1 cellular context compared by ENCODE assay signal in genomic region chr11:11841605-11842425, GRCh38.
TF ChIP-seq lines count a peak whose summit lies in the region.

A gene with protein sequence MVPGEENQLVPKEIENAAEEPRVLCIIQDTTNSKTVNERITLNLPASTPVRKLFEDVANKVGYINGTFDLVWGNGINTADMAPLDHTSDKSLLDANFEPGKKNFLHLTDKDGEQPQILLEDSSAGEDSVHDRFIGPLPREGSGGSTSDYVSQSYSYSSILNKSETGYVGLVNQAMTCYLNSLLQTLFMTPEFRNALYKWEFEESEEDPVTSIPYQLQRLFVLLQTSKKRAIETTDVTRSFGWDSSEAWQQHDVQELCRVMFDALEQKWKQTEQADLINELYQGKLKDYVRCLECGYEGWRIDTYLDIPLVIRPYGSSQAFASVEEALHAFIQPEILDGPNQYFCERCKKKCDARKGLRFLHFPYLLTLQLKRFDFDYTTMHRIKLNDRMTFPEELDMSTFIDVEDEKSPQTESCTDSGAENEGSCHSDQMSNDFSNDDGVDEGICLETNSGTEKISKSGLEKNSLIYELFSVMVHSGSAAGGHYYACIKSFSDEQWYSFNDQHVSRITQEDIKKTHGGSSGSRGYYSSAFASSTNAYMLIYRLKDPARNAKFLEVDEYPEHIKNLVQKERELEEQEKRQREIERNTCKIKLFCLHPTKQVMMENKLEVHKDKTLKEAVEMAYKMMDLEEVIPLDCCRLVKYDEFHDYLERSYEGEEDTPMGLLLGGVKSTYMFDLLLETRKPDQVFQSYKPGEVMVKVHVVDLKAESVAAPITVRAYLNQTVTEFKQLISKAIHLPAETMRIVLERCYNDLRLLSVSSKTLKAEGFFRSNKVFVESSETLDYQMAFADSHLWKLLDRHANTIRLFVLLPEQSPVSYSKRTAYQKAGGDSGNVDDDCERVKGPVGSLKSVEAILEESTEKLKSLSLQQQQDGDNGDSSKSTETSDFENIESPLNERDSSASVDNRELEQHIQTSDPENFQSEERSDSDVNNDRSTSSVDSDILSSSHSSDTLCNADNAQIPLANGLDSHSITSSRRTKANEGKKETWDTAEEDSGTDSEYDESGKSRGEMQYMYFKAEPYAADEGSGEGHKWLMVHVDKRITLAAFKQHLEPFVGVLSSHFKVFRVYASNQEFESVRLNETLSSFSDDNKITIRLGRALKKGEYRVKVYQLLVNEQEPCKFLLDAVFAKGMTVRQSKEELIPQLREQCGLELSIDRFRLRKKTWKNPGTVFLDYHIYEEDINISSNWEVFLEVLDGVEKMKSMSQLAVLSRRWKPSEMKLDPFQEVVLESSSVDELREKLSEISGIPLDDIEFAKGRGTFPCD (N-terminal part only) (plus strand): TSS chr11:11841972. CDS start chr11:11842186, 214 bp downstream.

TF ChIP-seq in HepG2, 621 proteins besides CTCF, POLR2A, EP300 and RAD21 (continued from another document and continues in another):
- peak; percentile 64; the same call in 1 of the 2 replicates for TF ChIP-seq SNAPC4 (CRISPR knock-in tag; IDR thresholded peaks at IDR 0.05)
- peak; percentile 34; the same call in 1 of the 2 replicates for TF ChIP-seq ZNF143 (CRISPR knock-in tag; IDR thresholded peaks at IDR 0.05)
- TF ChIP-seq TEAD2 (CRISPR knock-in tag; IDR thresholded peaks at IDR 0.05) = no peak
- TF ChIP-seq, protein P1, sequence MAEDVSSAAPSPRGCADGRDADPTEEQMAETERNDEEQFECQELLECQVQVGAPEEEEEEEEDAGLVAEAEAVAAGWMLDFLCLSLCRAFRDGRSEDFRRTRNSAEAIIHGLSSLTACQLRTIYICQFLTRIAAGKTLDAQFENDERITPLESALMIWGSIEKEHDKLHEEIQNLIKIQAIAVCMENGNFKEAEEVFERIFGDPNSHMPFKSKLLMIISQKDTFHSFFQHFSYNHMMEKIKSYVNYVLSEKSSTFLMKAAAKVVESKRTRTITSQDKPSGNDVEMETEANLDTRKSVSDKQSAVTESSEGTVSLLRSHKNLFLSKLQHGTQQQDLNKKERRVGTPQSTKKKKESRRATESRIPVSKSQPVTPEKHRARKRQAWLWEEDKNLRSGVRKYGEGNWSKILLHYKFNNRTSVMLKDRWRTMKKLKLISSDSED (CRISPR knock-in tag; IDR thresholded peaks at IDR 0.05) = peak; percentile 71
- TF ChIP-seq NR2F6 (IDR thresholded peaks at IDR 0.05) = no peak
- TF ChIP-seq NR2F6 (CRISPR knock-in tag; IDR thresholded peaks at IDR 0.05) = no peak
- TF ChIP-seq CEBPB (IDR thresholded peaks at IDR 0.05; ENCODE audit: borderline replicate concordance, low read depth, low read length) = no peak
- peak; percentile 96 for TF ChIP-seq KDM5B (CRISPR knock-in tag; IDR thresholded peaks at IDR 0.05; ENCODE audit: borderline replicate concordance)
- peak; percentile 26; the same call in 1 of the 2 replicates for TF ChIP-seq ZNF878 (CRISPR knock-in tag; IDR thresholded peaks at IDR 0.05)
- peak; percentile 55; the same call in 1 of the 3 replicates for TF ChIP-seq MXI1 (IDR thresholded peaks at IDR 0.05; ENCODE audit: borderline replicate concordance, low read depth, low read length)
- TF ChIP-seq DNMT1 (CRISPR knock-in tag; IDR thresholded peaks at IDR 0.05) = no peak
- peak; percentile 71; the same call in 1 of the 2 replicates for TF ChIP-seq ARNT2 (CRISPR knock-in tag; IDR thresholded peaks at IDR 0.05; ENCODE audit: low read depth)
- TF ChIP-seq CERS6 (CRISPR knock-in tag; IDR thresholded peaks at IDR 0.05) = no peak
- TF ChIP-seq HDAC6 (IDR thresholded peaks at IDR 0.05; ENCODE audit: low read depth, low read length) = no peak
- no peak for TF ChIP-seq ZNF512 (CRISPR knock-in tag; IDR thresholded peaks at IDR 0.05)
- TF ChIP-seq NFYB (CRISPR knock-in tag; IDR thresholded peaks at IDR 0.05) = 0 out of 2 replicates have a peak, but pooled peaks have one; percentile 21
- TF ChIP-seq, protein P2, sequence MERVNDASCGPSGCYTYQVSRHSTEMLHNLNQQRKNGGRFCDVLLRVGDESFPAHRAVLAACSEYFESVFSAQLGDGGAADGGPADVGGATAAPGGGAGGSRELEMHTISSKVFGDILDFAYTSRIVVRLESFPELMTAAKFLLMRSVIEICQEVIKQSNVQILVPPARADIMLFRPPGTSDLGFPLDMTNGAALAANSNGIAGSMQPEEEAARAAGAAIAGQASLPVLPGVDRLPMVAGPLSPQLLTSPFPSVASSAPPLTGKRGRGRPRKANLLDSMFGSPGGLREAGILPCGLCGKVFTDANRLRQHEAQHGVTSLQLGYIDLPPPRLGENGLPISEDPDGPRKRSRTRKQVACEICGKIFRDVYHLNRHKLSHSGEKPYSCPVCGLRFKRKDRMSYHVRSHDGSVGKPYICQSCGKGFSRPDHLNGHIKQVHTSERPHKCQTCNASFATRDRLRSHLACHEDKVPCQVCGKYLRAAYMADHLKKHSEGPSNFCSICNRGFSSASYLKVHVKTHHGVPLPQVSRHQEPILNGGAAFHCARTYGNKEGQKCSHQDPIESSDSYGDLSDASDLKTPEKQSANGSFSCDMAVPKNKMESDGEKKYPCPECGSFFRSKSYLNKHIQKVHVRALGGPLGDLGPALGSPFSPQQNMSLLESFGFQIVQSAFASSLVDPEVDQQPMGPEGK (CRISPR knock-in tag; IDR thresholded peaks at IDR 0.05) = no peak; the same call in none of the 2 replicates
- TF ChIP-seq HIVEP1 (CRISPR knock-in tag; IDR thresholded peaks at IDR 0.05) = peak; percentile 70; the same call in 1 of the 2 replicates
- peak; percentile 92 for TF ChIP-seq NRL (CRISPR knock-in tag; IDR thresholded peaks at IDR 0.05; ENCODE audit: borderline replicate concordance)
- TF ChIP-seq KLF12 (CRISPR knock-in tag; IDR thresholded peaks at IDR 0.05; ENCODE audit: borderline replicate concordance) = no peak
- TF ChIP-seq ZNF788 (CRISPR knock-in tag; IDR thresholded peaks at IDR 0.05; ENCODE audit: borderline replicate concordance) = peak; percentile 80; the same call in 1 of the 2 replicates
- no peak; the same call in 1 of the 2 replicates for TF ChIP-seq TRAFD1 (CRISPR knock-in tag; IDR thresholded peaks at IDR 0.05; ENCODE audit: borderline replicate concordance)
- no peak for TF ChIP-seq HOXA7 (CRISPR knock-in tag; IDR thresholded peaks at IDR 0.05)
- TF ChIP-seq SP1 (IDR thresholded peaks at IDR 0.05) = no peak
- no peak for TF ChIP-seq SP1 (CRISPR knock-in tag; IDR thresholded peaks at IDR 0.05)
- TF ChIP-seq SIX4 (CRISPR knock-in tag; IDR thresholded peaks at IDR 0.05) = peak; percentile 40; the same call in 1 of the 2 replicates
- TF ChIP-seq, protein P3, sequence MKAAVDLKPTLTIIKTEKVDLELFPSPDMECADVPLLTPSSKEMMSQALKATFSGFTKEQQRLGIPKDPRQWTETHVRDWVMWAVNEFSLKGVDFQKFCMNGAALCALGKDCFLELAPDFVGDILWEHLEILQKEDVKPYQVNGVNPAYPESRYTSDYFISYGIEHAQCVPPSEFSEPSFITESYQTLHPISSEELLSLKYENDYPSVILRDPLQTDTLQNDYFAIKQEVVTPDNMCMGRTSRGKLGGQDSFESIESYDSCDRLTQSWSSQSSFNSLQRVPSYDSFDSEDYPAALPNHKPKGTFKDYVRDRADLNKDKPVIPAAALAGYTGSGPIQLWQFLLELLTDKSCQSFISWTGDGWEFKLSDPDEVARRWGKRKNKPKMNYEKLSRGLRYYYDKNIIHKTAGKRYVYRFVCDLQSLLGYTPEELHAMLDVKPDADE (CRISPR knock-in tag; IDR thresholded peaks at IDR 0.05) = peak; percentile 24; the same call in 1 of the 2 replicates
- TF ChIP-seq ETV5 (CRISPR knock-in tag; IDR thresholded peaks at IDR 0.05; ENCODE audit: borderline replicate concordance) = no peak
- peak; percentile 79; the same call in 1 of the 2 replicates for TF ChIP-seq ZNF546 (CRISPR knock-in tag; conservative IDR thresholded peaks at IDR 0.05)
- TF ChIP-seq ZBTB20 (CRISPR knock-in tag; IDR thresholded peaks at IDR 0.05; ENCODE audit: borderline replicate concordance, low read depth) = peak; percentile 74; the same call in 1 of the 2 replicates
- TF ChIP-seq FOXC1 (CRISPR knock-in tag; IDR thresholded peaks at IDR 0.05; ENCODE audit: borderline replicate concordance) = peak; percentile 65; the same call in 1 of the 2 replicates
- peak; percentile 53; the same call in 1 of the 2 replicates for TF ChIP-seq PRDM10 (CRISPR knock-in tag; IDR thresholded peaks at IDR 0.05; ENCODE audit: low read depth)
- no peak for TF ChIP-seq HHEX (CRISPR knock-in tag; IDR thresholded peaks at IDR 0.05)
- no peak for TF ChIP-seq MED13 (CRISPR knock-in tag; IDR thresholded peaks at IDR 0.05)
- TF ChIP-seq ZZZ3 (CRISPR knock-in tag; IDR thresholded peaks at IDR 0.05; ENCODE audit: borderline replicate concordance) = peak; percentile 25; the same call in 1 of the 2 replicates
